In genomic region chr20:10672579-10673127, GRCh38 we compare ENCODE assay signal across 1 cellular context.
TF ChIP-seq lines count a peak whose summit lies in the region.

No MANE protein-coding gene starts in this region.

TF ChIP-seq in HepG2, 621 proteins besides CTCF, POLR2A, EP300 and RAD21 (continued from another document and continues in another):
- TF ChIP-seq THAP7 (CRISPR knock-in tag; IDR thresholded peaks at IDR 0.05), result no peak
- TF ChIP-seq MXI1 (IDR thresholded peaks at IDR 0.05; ENCODE audit: borderline replicate concordance, low read depth, low read length), result peak; percentile 62; the same call in 2 of the 3 replicates
- TF ChIP-seq DDIT3 (CRISPR knock-in tag; IDR thresholded peaks at IDR 0.05), result no peak
- no peak for TF ChIP-seq ZNF704 (CRISPR knock-in tag; IDR thresholded peaks at IDR 0.05; ENCODE audit: borderline replicate concordance)
- no peak for TF ChIP-seq HDAC2 (CRISPR knock-in tag; IDR thresholded peaks at IDR 0.05)
- TF ChIP-seq KDM1A (CRISPR knock-in tag; IDR thresholded peaks at IDR 0.05), result no peak
- TF ChIP-seq TFDP2 (CRISPR knock-in tag; IDR thresholded peaks at IDR 0.05), result no peak
- TF ChIP-seq PHF5A (CRISPR knock-in tag; IDR thresholded peaks at IDR 0.05; ENCODE audit: low read depth, unreplicated experiment), result no peak
- TF ChIP-seq ZNF142 (CRISPR knock-in tag; IDR thresholded peaks at IDR 0.05), result 0 out of 2 replicates have a peak, but pooled peaks have one; percentile 25
- TF ChIP-seq ZNF329 (CRISPR knock-in tag; IDR thresholded peaks at IDR 0.05; ENCODE audit: low read depth), result 0 out of 2 replicates have a peak, but pooled peaks have one; percentile 10
- TF ChIP-seq ASH2L (IDR thresholded peaks at IDR 0.05; ENCODE audit: insufficient read length, low read depth, low read length), result peak; percentile 44
- TF ChIP-seq ATF7 (IDR thresholded peaks at IDR 0.05), result no peak
- TF ChIP-seq ATF7 (CRISPR knock-in tag; IDR thresholded peaks at IDR 0.05), result peak; percentile 20; the same call in 1 of the 2 replicates
- no peak for TF ChIP-seq TARDBP (CRISPR knock-in tag; IDR thresholded peaks at IDR 0.05)
- peak; percentile 28; the same call in 1 of the 2 replicates for TF ChIP-seq ZBTB37 (CRISPR knock-in tag; IDR thresholded peaks at IDR 0.05)
- TF ChIP-seq PAX8 (CRISPR knock-in tag; IDR thresholded peaks at IDR 0.05; ENCODE audit: borderline replicate concordance), result peak; percentile 68; the same call in 1 of the 2 replicates
- TF ChIP-seq RERE (CRISPR knock-in tag; IDR thresholded peaks at IDR 0.05; ENCODE audit: low read depth), result no peak
- 0 out of 2 replicates have a peak, but pooled peaks have one; percentile 17 for TF ChIP-seq PRMT3 (CRISPR knock-in tag; IDR thresholded peaks at IDR 0.05; ENCODE audit: borderline replicate concordance, low read depth)
- TF ChIP-seq ZNF546 (CRISPR knock-in tag; conservative IDR thresholded peaks at IDR 0.05), result peak; percentile 80; the same call in 1 of the 2 replicates
- no peak for TF ChIP-seq POLR2AphosphoS2 (IDR thresholded peaks at IDR 0.05; ENCODE audit: low read depth, low read length)
- no peak for TF ChIP-seq CBX2 (IDR thresholded peaks at IDR 0.05; ENCODE audit: low read depth, low read length)
- TF ChIP-seq CBX2 (CRISPR knock-in tag; IDR thresholded peaks at IDR 0.05; ENCODE audit: low read depth), result no peak
- TF ChIP-seq ZNF430 (CRISPR knock-in tag; IDR thresholded peaks at IDR 0.05), result peak; percentile 94; the same call in 1 of the 2 replicates
- no peak for TF ChIP-seq PLSCR1 (CRISPR knock-in tag; IDR thresholded peaks at IDR 0.05; ENCODE audit: borderline replicate concordance)
- TF ChIP-seq ZGPAT (CRISPR knock-in tag; IDR thresholded peaks at IDR 0.05), result peak; percentile 53; the same call in 1 of the 2 replicates
- TF ChIP-seq TP53 (CRISPR knock-in tag; conservative IDR thresholded peaks at IDR 0.05), result peak; percentile 84
- no peak for TF ChIP-seq HNRNPLL (IDR thresholded peaks at IDR 0.05; ENCODE audit: low read depth, low read length, poor library complexity, severe bottlenecking)
- peak; percentile 40; the same call in 1 of the 2 replicates for TF ChIP-seq ISX (CRISPR knock-in tag; conservative IDR thresholded peaks at IDR 0.05)
- peak; percentile 79; the same call in 1 of the 2 replicates for TF ChIP-seq MAF1 (CRISPR knock-in tag; IDR thresholded peaks at IDR 0.05; ENCODE audit: borderline replicate concordance)
- TF ChIP-seq IRX3 (CRISPR knock-in tag; IDR thresholded peaks at IDR 0.05; ENCODE audit: borderline replicate concordance, low read depth), result 0 out of 2 replicates have a peak, but pooled peaks have one; percentile 9
- 0 out of 2 replicates have a peak, but pooled peaks have one; percentile 20 for TF ChIP-seq ZNF597 (CRISPR knock-in tag; IDR thresholded peaks at IDR 0.05)
- peak; percentile 75; the same call in 1 of the 2 replicates for TF ChIP-seq NKX3-1 (CRISPR knock-in tag; IDR thresholded peaks at IDR 0.05)
